In the genomic region with DNA sequence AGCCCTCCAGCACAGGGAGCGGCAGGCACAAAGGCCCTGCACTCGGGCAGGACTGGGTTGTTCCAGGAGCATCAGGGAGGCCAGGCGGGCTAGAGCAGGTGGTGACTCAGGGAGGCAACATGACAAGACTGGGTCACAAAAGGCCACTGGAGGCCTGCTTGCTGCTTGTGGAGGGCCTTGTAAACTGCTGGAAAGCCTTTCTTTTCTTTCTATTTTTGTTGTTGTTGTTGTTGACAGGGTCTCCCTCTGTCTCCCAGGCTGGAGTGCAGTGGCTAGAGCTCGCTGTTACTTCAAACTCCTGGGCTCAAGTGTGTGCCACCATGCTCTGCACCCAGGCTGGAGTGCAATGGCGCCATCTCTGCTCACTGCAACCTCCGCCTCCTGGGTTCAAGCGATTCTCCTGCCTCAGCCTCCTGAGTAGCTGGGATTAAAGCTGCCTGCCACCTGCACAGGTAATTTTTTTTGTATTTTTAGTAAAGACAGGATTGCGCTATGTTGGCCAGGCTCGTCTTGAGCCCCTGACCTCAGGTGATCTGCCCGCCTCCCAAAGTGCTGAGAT, we compare ENCODE assay signal across 1 cellular context.
TF ChIP-seq lines count a peak whose summit lies in the region.

No MANE protein-coding gene starts in this region.

TF ChIP-seq in WTC11, 78 proteins besides CTCF, POLR2A, EP300 and RAD21 (continued from another document):
- TF ChIP-seq ZNF281 (CRISPR knock-in tag; IDR thresholded peaks at IDR 0.05) (no peak), ZNF671 (CRISPR knock-in tag; IDR thresholded peaks at IDR 0.05) (no peak)
